Comparison of ENCODE assay signal across 1 cellular context in the genomic region with DNA sequence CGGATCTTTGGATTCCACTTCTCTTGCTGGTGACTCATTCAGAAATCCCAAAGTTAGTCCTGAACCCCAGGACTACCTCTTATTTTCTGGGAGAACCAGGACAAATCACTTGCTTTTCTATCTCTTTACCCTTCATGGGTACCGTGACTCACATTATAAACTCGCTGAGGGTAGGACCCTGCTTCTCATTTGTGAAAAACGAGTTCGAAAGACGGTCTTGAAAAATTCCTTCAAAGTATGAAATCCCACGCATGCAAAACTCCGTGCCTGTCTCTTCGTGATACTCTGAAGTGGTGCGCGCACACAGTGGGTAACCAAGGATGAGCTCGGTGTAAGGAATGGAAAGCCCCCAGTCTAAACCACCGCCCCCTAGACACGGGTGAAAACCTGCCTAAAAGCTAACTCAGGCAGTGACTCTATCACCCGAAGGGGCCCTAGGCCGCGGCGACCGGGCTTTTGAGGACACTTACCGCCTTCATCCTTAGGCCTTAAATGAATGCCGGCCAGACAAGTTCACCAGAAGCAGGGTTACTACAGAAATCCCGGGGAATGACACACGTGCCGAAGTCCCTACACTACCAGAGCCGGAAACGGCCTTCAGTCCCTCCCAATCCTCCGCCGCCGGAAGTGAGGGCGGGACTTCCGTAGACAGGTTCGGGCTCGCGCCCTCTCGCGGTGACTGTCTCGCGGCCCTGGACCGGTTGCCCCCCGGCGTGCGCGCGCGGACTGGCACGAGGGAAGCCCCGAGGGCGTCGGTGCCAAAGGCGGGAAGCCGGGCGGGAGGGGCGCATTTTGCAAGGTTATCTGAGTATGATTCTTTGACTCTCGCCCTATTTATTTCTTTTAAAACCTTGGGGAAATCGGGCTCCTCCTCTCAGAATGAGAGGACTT.
TF ChIP-seq lines count a peak whose summit lies in the region.

A gene with protein sequence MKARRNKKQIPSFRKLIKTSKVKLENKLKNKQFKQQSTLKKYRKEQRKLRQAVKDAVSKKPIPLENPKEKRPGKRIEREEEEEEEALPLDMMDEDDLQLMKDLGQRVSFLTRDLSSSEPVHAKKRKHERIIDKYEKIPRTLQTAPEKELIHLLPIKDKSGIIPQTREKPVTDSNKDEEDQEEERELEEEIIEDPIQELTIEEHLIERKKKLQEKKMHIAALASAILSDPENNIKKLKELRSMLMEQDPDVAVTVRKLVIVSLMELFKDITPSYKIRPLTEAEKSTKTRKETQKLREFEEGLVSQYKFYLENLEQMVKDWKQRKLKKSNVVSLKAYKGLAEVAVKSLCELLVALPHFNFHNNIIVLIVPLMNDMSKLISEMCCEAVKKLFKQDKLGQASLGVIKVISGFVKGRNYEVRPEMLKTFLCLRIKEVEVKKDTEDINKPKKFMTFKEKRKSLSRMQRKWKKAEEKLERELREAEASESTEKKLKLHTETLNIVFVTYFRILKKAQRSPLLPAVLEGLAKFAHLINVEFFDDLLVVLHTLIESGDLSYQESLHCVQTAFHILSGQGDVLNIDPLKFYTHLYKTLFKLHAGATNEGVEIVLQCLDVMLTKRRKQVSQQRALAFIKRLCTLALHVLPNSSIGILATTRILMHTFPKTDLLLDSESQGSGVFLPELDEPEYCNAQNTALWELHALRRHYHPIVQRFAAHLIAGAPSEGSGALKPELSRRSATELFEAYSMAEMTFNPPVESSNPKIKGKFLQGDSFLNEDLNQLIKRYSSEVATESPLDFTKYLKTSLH (minus strand): TSS at position 580 of the 891 bp plus-strand sequence. CDS start 101 bp downstream, at position 479.

TF ChIP-seq in K562, 482 proteins besides CTCF, POLR2A, EP300 and RAD21 (continued from another document and continues in another):
- TF ChIP-seq, protein P1, sequence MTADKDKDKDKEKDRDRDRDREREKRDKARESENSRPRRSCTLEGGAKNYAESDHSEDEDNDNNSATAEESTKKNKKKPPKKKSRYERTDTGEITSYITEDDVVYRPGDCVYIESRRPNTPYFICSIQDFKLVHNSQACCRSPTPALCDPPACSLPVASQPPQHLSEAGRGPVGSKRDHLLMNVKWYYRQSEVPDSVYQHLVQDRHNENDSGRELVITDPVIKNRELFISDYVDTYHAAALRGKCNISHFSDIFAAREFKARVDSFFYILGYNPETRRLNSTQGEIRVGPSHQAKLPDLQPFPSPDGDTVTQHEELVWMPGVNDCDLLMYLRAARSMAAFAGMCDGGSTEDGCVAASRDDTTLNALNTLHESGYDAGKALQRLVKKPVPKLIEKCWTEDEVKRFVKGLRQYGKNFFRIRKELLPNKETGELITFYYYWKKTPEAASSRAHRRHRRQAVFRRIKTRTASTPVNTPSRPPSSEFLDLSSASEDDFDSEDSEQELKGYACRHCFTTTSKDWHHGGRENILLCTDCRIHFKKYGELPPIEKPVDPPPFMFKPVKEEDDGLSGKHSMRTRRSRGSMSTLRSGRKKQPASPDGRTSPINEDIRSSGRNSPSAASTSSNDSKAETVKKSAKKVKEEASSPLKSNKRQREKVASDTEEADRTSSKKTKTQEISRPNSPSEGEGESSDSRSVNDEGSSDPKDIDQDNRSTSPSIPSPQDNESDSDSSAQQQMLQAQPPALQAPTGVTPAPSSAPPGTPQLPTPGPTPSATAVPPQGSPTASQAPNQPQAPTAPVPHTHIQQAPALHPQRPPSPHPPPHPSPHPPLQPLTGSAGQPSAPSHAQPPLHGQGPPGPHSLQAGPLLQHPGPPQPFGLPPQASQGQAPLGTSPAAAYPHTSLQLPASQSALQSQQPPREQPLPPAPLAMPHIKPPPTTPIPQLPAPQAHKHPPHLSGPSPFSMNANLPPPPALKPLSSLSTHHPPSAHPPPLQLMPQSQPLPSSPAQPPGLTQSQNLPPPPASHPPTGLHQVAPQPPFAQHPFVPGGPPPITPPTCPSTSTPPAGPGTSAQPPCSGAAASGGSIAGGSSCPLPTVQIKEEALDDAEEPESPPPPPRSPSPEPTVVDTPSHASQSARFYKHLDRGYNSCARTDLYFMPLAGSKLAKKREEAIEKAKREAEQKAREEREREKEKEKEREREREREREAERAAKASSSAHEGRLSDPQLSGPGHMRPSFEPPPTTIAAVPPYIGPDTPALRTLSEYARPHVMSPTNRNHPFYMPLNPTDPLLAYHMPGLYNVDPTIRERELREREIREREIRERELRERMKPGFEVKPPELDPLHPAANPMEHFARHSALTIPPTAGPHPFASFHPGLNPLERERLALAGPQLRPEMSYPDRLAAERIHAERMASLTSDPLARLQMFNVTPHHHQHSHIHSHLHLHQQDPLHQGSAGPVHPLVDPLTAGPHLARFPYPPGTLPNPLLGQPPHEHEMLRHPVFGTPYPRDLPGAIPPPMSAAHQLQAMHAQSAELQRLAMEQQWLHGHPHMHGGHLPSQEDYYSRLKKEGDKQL (CRISPR knock-in tag; IDR thresholded peaks at IDR 0.05; ENCODE audit: borderline replicate concordance), result no peak
- TF ChIP-seq BRD4 (IDR thresholded peaks at IDR 0.05) (no peak), ZNF184 (CRISPR knock-in tag; IDR thresholded peaks at IDR 0.05) (no peak), NRF1 (conservative IDR thresholded peaks at IDR 0.05 in 1 of 2, IDR thresholded peaks at IDR 0.05 in 1 of 2) (peak; percentile 64 to 67), RBBP5 (IDR thresholded peaks at IDR 0.05; ENCODE audit: borderline replicate concordance, insufficient read depth, low read length, poor library complexity, severe bottlenecking) (peak; percentile 80), SOX6 (IDR thresholded peaks at IDR 0.05) (0 out of 2 replicates have a peak, but pooled peaks have one; percentile 40), DNMT1 (IDR thresholded peaks at IDR 0.05) (no peak), KLF16 (IDR thresholded peaks at IDR 0.05) (no peak), DIDO1 (tag; IDR thresholded peaks at IDR 0.05; ENCODE audit: low read depth) (peak; percentile 76), ELF1 (tag; IDR thresholded peaks at IDR 0.05) (peak; percentile 78), MTA3 (IDR thresholded peaks at IDR 0.05; ENCODE audit: borderline replicate concordance) (peak; percentile 57; the same call in 1 of the 2 replicates), ZNF263 (CRISPR knock-in tag; IDR thresholded peaks at IDR 0.05; ENCODE audit: borderline replicate concordance) (peak; percentile 28; the same call in 1 of the 2 replicates), NEUROD1 (IDR thresholded peaks at IDR 0.05; ENCODE audit: borderline replicate concordance, low read depth, low read length, partially characterized antibody) (peak; percentile 12), POLR2G (IDR thresholded peaks at IDR 0.05; ENCODE audit: low read depth, low read length) (peak; percentile 86), PHTF2 (CRISPR knock-in tag; IDR thresholded peaks at IDR 0.05) (no peak), GABPB1 (CRISPR knock-in tag; IDR thresholded peaks at IDR 0.05) (peak; percentile 95), ZNF41 (CRISPR knock-in tag; conservative IDR thresholded peaks at IDR 0.05) (0 out of 2 replicates have a peak, but pooled peaks have one; percentile 15), BACH1 (tag; IDR thresholded peaks at IDR 0.05) (no peak), CCNT2 (IDR thresholded peaks at IDR 0.05; ENCODE audit: borderline replicate concordance, extremely low read depth, insufficient read length, low read depth, low read length) (peak; percentile 53), RBFOX2 (IDR thresholded peaks at IDR 0.05; ENCODE audit: low read depth, low read length) (peak; percentile 87), MYBL2 (IDR thresholded peaks at IDR 0.05; ENCODE audit: low read depth) (no peak), MYBL2 (CRISPR knock-in tag; IDR thresholded peaks at IDR 0.05; ENCODE audit: borderline replicate concordance) (no peak), ZBTB7A (IDR thresholded peaks at IDR 0.05; ENCODE audit: borderline replicate concordance, control insufficient read depth, low read depth, low read length) (peak; percentile 74; the same call in 1 of the 2 replicates), BHLHE40 (IDR thresholded peaks at IDR 0.05; ENCODE audit: low read length) (peak; percentile 90), SMAD4 (CRISPR knock-in tag; conservative IDR thresholded peaks at IDR 0.05) (peak; percentile 61; the same call in 1 of the 2 replicates), ZNF212 (CRISPR knock-in tag; IDR thresholded peaks at IDR 0.05) (no peak)
- TF ChIP-seq, protein P2, sequence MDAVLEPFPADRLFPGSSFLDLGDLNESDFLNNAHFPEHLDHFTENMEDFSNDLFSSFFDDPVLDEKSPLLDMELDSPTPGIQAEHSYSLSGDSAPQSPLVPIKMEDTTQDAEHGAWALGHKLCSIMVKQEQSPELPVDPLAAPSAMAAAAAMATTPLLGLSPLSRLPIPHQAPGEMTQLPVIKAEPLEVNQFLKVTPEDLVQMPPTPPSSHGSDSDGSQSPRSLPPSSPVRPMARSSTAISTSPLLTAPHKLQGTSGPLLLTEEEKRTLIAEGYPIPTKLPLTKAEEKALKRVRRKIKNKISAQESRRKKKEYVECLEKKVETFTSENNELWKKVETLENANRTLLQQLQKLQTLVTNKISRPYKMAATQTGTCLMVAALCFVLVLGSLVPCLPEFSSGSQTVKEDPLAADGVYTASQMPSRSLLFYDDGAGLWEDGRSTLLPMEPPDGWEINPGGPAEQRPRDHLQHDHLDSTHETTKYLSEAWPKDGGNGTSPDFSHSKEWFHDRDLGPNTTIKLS (IDR thresholded peaks at IDR 0.05; ENCODE audit: borderline replicate concordance, low read depth), result peak; percentile 54; the same call in 1 of the 2 replicates
- TF ChIP-seq, protein P3, sequence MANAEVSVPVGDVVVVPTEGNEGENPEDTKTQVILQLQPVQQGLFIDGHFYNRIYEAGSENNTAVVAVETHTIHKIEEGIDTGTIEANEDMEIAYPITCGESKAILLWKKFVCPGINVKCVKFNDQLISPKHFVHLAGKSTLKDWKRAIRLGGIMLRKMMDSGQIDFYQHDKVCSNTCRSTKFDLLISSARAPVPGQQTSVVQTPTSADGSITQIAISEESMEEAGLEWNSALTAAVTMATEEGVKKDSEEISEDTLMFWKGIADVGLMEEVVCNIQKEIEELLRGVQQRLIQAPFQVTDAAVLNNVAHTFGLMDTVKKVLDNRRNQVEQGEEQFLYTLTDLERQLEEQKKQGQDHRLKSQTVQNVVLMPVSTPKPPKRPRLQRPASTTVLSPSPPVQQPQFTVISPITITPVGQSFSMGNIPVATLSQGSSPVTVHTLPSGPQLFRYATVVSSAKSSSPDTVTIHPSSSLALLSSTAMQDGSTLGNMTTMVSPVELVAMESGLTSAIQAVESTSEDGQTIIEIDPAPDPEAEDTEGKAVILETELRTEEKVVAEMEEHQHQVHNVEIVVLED (CRISPR knock-in tag; IDR thresholded peaks at IDR 0.05), result no peak
- TF ChIP-seq, protein P4, sequence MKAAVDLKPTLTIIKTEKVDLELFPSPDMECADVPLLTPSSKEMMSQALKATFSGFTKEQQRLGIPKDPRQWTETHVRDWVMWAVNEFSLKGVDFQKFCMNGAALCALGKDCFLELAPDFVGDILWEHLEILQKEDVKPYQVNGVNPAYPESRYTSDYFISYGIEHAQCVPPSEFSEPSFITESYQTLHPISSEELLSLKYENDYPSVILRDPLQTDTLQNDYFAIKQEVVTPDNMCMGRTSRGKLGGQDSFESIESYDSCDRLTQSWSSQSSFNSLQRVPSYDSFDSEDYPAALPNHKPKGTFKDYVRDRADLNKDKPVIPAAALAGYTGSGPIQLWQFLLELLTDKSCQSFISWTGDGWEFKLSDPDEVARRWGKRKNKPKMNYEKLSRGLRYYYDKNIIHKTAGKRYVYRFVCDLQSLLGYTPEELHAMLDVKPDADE (conservative IDR thresholded peaks at IDR 0.05; ENCODE audit: control insufficient read depth, low read depth, low read length), result peak; percentile 87
- TF ChIP-seq, protein P5, sequence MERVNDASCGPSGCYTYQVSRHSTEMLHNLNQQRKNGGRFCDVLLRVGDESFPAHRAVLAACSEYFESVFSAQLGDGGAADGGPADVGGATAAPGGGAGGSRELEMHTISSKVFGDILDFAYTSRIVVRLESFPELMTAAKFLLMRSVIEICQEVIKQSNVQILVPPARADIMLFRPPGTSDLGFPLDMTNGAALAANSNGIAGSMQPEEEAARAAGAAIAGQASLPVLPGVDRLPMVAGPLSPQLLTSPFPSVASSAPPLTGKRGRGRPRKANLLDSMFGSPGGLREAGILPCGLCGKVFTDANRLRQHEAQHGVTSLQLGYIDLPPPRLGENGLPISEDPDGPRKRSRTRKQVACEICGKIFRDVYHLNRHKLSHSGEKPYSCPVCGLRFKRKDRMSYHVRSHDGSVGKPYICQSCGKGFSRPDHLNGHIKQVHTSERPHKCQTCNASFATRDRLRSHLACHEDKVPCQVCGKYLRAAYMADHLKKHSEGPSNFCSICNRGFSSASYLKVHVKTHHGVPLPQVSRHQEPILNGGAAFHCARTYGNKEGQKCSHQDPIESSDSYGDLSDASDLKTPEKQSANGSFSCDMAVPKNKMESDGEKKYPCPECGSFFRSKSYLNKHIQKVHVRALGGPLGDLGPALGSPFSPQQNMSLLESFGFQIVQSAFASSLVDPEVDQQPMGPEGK (CRISPR knock-in tag; IDR thresholded peaks at IDR 0.05; ENCODE audit: borderline replicate concordance), result no peak
- TF ChIP-seq, protein P6, sequence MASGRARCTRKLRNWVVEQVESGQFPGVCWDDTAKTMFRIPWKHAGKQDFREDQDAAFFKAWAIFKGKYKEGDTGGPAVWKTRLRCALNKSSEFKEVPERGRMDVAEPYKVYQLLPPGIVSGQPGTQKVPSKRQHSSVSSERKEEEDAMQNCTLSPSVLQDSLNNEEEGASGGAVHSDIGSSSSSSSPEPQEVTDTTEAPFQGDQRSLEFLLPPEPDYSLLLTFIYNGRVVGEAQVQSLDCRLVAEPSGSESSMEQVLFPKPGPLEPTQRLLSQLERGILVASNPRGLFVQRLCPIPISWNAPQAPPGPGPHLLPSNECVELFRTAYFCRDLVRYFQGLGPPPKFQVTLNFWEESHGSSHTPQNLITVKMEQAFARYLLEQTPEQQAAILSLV (tag; IDR thresholded peaks at IDR 0.05), result no peak
- TF ChIP-seq, protein P7, sequence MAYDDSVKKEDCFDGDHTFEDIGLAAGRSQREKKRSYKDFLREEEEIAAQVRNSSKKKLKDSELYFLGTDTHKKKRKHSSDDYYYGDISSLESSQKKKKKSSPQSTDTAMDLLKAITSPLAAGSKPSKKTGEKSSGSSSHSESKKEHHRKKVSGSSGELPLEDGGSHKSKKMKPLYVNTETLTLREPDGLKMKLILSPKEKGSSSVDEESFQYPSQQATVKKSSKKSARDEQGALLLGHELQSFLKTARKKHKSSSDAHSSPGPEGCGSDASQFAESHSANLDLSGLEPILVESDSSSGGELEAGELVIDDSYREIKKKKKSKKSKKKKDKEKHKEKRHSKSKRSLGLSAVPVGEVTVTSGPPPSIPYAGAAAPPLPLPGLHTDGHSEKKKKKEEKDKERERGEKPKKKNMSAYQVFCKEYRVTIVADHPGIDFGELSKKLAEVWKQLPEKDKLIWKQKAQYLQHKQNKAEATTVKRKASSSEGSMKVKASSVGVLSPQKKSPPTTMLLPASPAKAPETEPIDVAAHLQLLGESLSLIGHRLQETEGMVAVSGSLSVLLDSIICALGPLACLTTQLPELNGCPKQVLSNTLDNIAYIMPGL (CRISPR knock-in tag; IDR thresholded peaks at IDR 0.05), result 0 out of 2 replicates have a peak, but pooled peaks have one; percentile 51
- TF ChIP-seq, protein P8, sequence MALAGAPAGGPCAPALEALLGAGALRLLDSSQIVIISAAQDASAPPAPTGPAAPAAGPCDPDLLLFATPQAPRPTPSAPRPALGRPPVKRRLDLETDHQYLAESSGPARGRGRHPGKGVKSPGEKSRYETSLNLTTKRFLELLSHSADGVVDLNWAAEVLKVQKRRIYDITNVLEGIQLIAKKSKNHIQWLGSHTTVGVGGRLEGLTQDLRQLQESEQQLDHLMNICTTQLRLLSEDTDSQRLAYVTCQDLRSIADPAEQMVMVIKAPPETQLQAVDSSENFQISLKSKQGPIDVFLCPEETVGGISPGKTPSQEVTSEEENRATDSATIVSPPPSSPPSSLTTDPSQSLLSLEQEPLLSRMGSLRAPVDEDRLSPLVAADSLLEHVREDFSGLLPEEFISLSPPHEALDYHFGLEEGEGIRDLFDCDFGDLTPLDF (CRISPR knock-in tag; IDR thresholded peaks at IDR 0.05), result peak; percentile 73; the same call in 1 of the 2 replicates
